ENCODE assay signal across 19 cellular contexts in genomic region chr6:22334778-22335177, GRCh38. TPM values are rescaled to one million over a fixed set of nuclear protein-coding genes. Genes with fewer than 3 reads are reported as not detected.
A peak's percentile ranks its signal among the peaks of the same experiment; 100 is the strongest.
DNase-seq lines count a peak whose midpoint lies in the region; ATAC-seq and TF ChIP-seq lines count a peak whose summit lies in the region.
"Had no signal": no experiment of that assay in that cellular context is flagged by ENCODE, and none has a peak within 500 bp of the region (broad histone marks: within the 10 kb centered on the region; RNA-seq: fewer than 3 reads in every experiment).

No MANE protein-coding gene starts in this region.

- H2AK9ac ChIP-seq in IMR-90 (replicated peaks; ENCODE audit: low read depth, low read length, poor library complexity), result no peak overlapping the region

- H3K4me3 ChIP-seq in SK-N-SH (ENCODE audit: low read depth in 2 of 2, low read length in 1 of 2) (no peak overlapping the region), IMR-90 (ENCODE audit: insufficient read depth, low read depth, low read length) (no peak overlapping the region), SJSA1 (no peak overlapping the region)
- H3K4me3 ChIP-seq: BLaER1 treated with 17β-estradiol and CSF1 and Interleukin-3, amounts not matched to agents 10 nM and 100 nM; MG63; PC-9 had no signal

- no peaks in the 10 kb centered on the region for H3K27me3 ChIP-seq in SK-N-SH (ENCODE audit: insufficient read depth)
- H3K27me3 ChIP-seq in IMR-90 (ENCODE audit: control insufficient read depth, insufficient read depth, low read length), result no peaks in the 10 kb centered on the region
- H3K27me3 ChIP-seq in SJSA1 (replicated peaks), result no peaks in the 10 kb centered on the region
- H3K27me3 ChIP-seq: BLaER1 treated with 17β-estradiol and CSF1 and Interleukin-3, amounts not matched to agents 10 nM and 100 nM; MG63 had no signal

- dilution Hi-C loops in IMR-90 (cut with HindIII; ENCODE audit: low sequenced_read_pairs, unreplicated experiment), result no loop called here

- peak overlapping the region; percentile 33; the same call in 1 of the 2 replicates for H3K56ac ChIP-seq in IMR-90 (ENCODE audit: extremely low read depth, insufficient read depth, low read length)

- peak overlapping the region; percentile 72; the same call in 1 of the 2 replicates for H4K5ac ChIP-seq in IMR-90 (ENCODE audit: low read depth, low read length)

- H3K9me3 ChIP-seq in SK-N-SH, result no peaks in the 10 kb centered on the region
- no peaks in the 10 kb centered on the region for H3K9me3 ChIP-seq in IMR-90 (ENCODE audit: control insufficient read depth, insufficient read depth, low read length)
- no peaks in the 10 kb centered on the region for H3K9me3 ChIP-seq in SJSA1 (replicated peaks)
- H3K9me3 ChIP-seq: MG63 had no signal

- peak overlapping the region; percentile 77 for H2BK5ac ChIP-seq in IMR-90 (ENCODE audit: low read depth, low read length, poor library complexity, severe bottlenecking)

- no peak overlapping the region for H3K4me2 ChIP-seq in SK-N-SH
- peak overlapping the region; percentile 42; the same call in 1 of the 2 replicates for H3K4me2 ChIP-seq in IMR-90 (ENCODE audit: low read depth, low read length)
- H3K4me2 ChIP-seq: BLaER1 treated with 17β-estradiol and CSF1 and Interleukin-3, amounts not matched to agents 10 nM and 100 nM; KMS-11; PC-9 had no signal

- no peak overlapping the region for H3K9ac ChIP-seq in SK-N-SH
- no peak overlapping the region for H3K9ac ChIP-seq in IMR-90 (ENCODE audit: low read depth, low read length)
- H3K9ac ChIP-seq: BLaER1 treated with 17β-estradiol and CSF1 and Interleukin-3, amounts not matched to agents 10 nM and 100 nM; KMS-11 had no signal

- peaks cover 3% of the 10 kb centered on the region for H3K9me1 ChIP-seq in IMR-90 (ENCODE audit: insufficient read depth, low read length)

- H3K23ac ChIP-seq in IMR-90 (ENCODE audit: low read depth, low read length), result no peak overlapping the region

- TF ChIP-seq RAD21 in SK-N-SH (IDR thresholded peaks at IDR 0.05; ENCODE audit: low read length) (no peak), IMR-90 (IDR thresholded peaks at IDR 0.05; ENCODE audit: low read length) (no peak)

- H3K14ac ChIP-seq in IMR-90 (replicated peaks; ENCODE audit: low read depth, low read length), result peak overlapping the region; percentile 72; the same call in 1 of the 2 replicates

- H3F3A ChIP-seq in SK-N-SH (replicated peaks; ENCODE audit: insufficient read depth), result peaks cover 7% of the 10 kb centered on the region

- TF ChIP-seq CTCF in SK-N-SH (IDR thresholded peaks at IDR 0.05), result no peak
- no peak for TF ChIP-seq CTCF in IMR-90 (conservative IDR thresholded peaks at IDR 0.05; ENCODE audit: low read depth, low read length)

- H2AK5ac ChIP-seq in IMR-90 (ENCODE audit: low read depth, low read length), result no peak overlapping the region

- intact Hi-C loops in IMR-90 (cut with micrococcal nuclease), result loop anchor here (10.0 kb wide), 1 partner anchor 1110 kb away; no protein-coding TSS in a partner anchor

- DNase-seq in SK-N-SH (no peak), IMR-90 (no peak), SJSA1 (ENCODE audit: low read depth in 1 of 2, low spot score in 2 of 2) (no peak), iPS-NIHi7 (ENCODE audit: extremely low spot score) (no peak), NCI-H1105 treated with DMSO at 0.1 percent for 48 hours (lab: John Stamatoyannopoulos, UW) (no peak)
- DNase-seq: MG63, NCI-H1092, NCI-H2081 treated with DMSO at 0.1 percent for 48 hours, NCI-H2227 treated with DMSO at 0.1 percent for 48 hours, NCI-H526, PC-9 had no signal

- peak overlapping the region; percentile 91 for H2BK120ac ChIP-seq in IMR-90 (ENCODE audit: low read depth, low read length)

- H2BK20ac ChIP-seq in IMR-90 (ENCODE audit: low read depth, low read length), result peak overlapping the region; percentile 74; the same call in 1 of the 2 replicates

- no peaks in the 10 kb centered on the region for H4K20me1 ChIP-seq in SK-N-SH (ENCODE audit: insufficient read depth)
- H4K20me1 ChIP-seq in IMR-90 (ENCODE audit: insufficient read depth, low read length), result no peaks in the 10 kb centered on the region
- H4K20me1 ChIP-seq: BLaER1 treated with 17β-estradiol and CSF1 and Interleukin-3, amounts not matched to agents 10 nM and 100 nM had no signal

- H3K9me2 ChIP-seq in SK-N-SH, result no peaks in the 10 kb centered on the region

- TF ChIP-seq POLR2A in IMR-90 (IDR thresholded peaks at IDR 0.05; ENCODE audit: low read depth, low read length), result no peak

- in situ Hi-C loops in IMR-90 (cut with MboI; ENCODE audit: low sequenced_read_pairs), result no loop called here

- 79% methylated on average over 2 of the region's 2 CpGs for WGBS in SK-N-SH (ENCODE audit: low lambda C conversion rate)
- no CpG with 5 or more reads among the region's 2 CpGs for whole genome bisulfite sequencing in IMR-90 (ENCODE audit: extremely low coverage in 2 of 2, insufficient read length in 1 of 2), 2 experiments

- CTCF ChIA-PET in SK-N-SH (lab: Yijun Ruan, JAX) (interaction anchor here (1.1 kb wide), 1 partner anchor 14 kb away, joined by 4 read pairs; no protein-coding TSS in a partner anchor), IMR-90 (lab: Yijun Ruan, JAX) (interaction anchor here (1.1 kb wide), 1 partner anchor 11 kb away, joined by 3 read pairs; no protein-coding TSS in a partner anchor)

- H2AFZ ChIP-seq in SK-N-SH (ENCODE audit: low read depth), result peak overlapping the region; percentile 63; the same call in 1 of the 2 replicates
- no peak overlapping the region for H2AFZ ChIP-seq in IMR-90 (replicated peaks; ENCODE audit: low read length, poor library complexity)
- H2AFZ ChIP-seq: PC-9 had no signal

- no TSS peak for BruUV-seq in IMR-90 (replicated peaks; lab: Mats Ljungman, UMichigan)

- POLR2A ChIA-PET in SK-N-SH (lab: Yijun Ruan, JAX), result no interaction called here
- POLR2A ChIA-PET in IMR-90 (lab: Charles Lee; ENCODE audit: unreplicated experiment), result no interaction called here

- H3K4ac ChIP-seq in IMR-90 (ENCODE audit: low read depth, low read length), result peak overlapping the region; percentile 75; the same call in 1 of the 2 replicates

- peak overlapping the region; percentile 78; the same call in 1 of the 2 replicates for H4K91ac ChIP-seq in IMR-90 (ENCODE audit: insufficient read depth, low read depth, low read length)

- H3K4me1 ChIP-seq in SK-N-SH (ENCODE audit: control insufficient read depth in 1 of 2, insufficient read depth in 2 of 2, low read depth in 1 of 2, low read length in 1 of 2) (peaks cover 0 to 3% of the 10 kb centered on the region in 2 experiments; a peak in 2 of 4 replicates), IMR-90 (ENCODE audit: control insufficient read depth, insufficient read depth, low read length) (peaks cover 8% of the 10 kb centered on the region), SJSA1 (replicated peaks) (peaks cover 31% of the 10 kb centered on the region)
- H3K4me1 ChIP-seq: BLaER1 treated with 17β-estradiol and CSF1 and Interleukin-3, amounts not matched to agents 10 nM and 100 nM had no signal

- no peak for TF ChIP-seq EP300 in SK-N-SH (IDR thresholded peaks at IDR 0.05; ENCODE audit: borderline replicate concordance in 1 of 2, low read depth in 1 of 2, low read length in 1 of 2)

- H2BK15ac ChIP-seq in IMR-90 (ENCODE audit: low read depth, low read length), result peak overlapping the region; percentile 64; the same call in 1 of the 3 replicates

- peak overlapping the region; percentile 81 to 94; a peak in 3 of 4 replicates for H4K8ac ChIP-seq in IMR-90 (ENCODE audit: low read depth in 2 of 2, low read length in 2 of 2)

- no peaks in the 10 kb centered on the region for H3K79me1 ChIP-seq in IMR-90 (ENCODE audit: low read depth in 1 of 2, low read length in 2 of 2)

- H3K36me3 ChIP-seq in SK-N-SH (replicated peaks in 1 of 2; ENCODE audit: control insufficient read depth in 1 of 2, insufficient read depth in 2 of 2, low read length in 1 of 2), result no peaks in the 10 kb centered on the region
- H3K36me3 ChIP-seq in IMR-90 (ENCODE audit: control insufficient read depth, insufficient read depth, low read length), result no peaks in the 10 kb centered on the region
- no peaks in the 10 kb centered on the region for H3K36me3 ChIP-seq in SJSA1
- H3K36me3 ChIP-seq: BLaER1 treated with 17β-estradiol and CSF1 and Interleukin-3, amounts not matched to agents 10 nM and 100 nM; MG63 had no signal

- peak overlapping the region; percentile 90; the same call in 1 of the 2 replicates for H3K18ac ChIP-seq in IMR-90 (ENCODE audit: low read depth, low read length)

- no peak for ATAC-seq in SK-N-SH treated with all-trans-retinoic acid at 6 μM for 48 hours
- peak; percentile 13; the same call in 1 of the 2 replicates for ATAC-seq in IMR-90 (ENCODE audit: low read depth)
- no peak for ATAC-seq in GM19035 (IDR thresholded peaks at IDR 0.05; ENCODE audit: unreplicated experiment)
- no peak for ATAC-seq in HG03469 (IDR thresholded peaks at IDR 0.05; ENCODE audit: unreplicated experiment)

- H3K27ac ChIP-seq in SK-N-SH (ENCODE audit: low read depth in 2 of 2, low read length in 1 of 2) (no peak overlapping the region), IMR-90 (ENCODE audit: insufficient read depth, low read length) (no peak overlapping the region), SJSA1 (peak overlapping the region; percentile 58)
- H3K27ac ChIP-seq: BLaER1 treated with 17β-estradiol and CSF1 and Interleukin-3, amounts not matched to agents 10 nM and 100 nM; KMS-11; PC-9 had no signal

- no peaks in the 10 kb centered on the region for H3K79me2 ChIP-seq in SK-N-SH (ENCODE audit: insufficient read depth)

TF ChIP-seq in SK-N-SH, 30 proteins besides CTCF, POLR2A, EP300 and RAD21 (continues in another document):
- TF ChIP-seq SMC3 (IDR thresholded peaks at IDR 0.05; ENCODE audit: low read depth, low read length), result no peak
- TF ChIP-seq FOXJ3 (CRISPR knock-in tag; IDR thresholded peaks at IDR 0.05), result no peak

TF ChIP-seq in SK-N-SH treated with all-trans-retinoic acid at 6 μM for 48 hours, 23 proteins besides CTCF, POLR2A, EP300 and RAD21 (continues in another document):
- TF ChIP-seq ZC3H10 (CRISPR knock-in tag; IDR thresholded peaks at IDR 0.05), result no peak

TF ChIP-seq in IMR-90, 13 proteins besides CTCF, POLR2A, EP300 and RAD21:
- no peak for TF ChIP-seq RFX5 (IDR thresholded peaks at IDR 0.05; ENCODE audit: low read depth, low read length)
- no peak for TF ChIP-seq SMC3 (IDR thresholded peaks at IDR 0.05; ENCODE audit: low read depth, low read length)

RNA-seq across cellular contexts. Expression of gene PRL, which starts 37.9 kb away (rescaled TPM):
- not detected in 2 replicates for polyA plus RNA-seq in SK-N-SH (2012; rRNA removed)
- polyA plus RNA-seq in SK-N-SH (2012; cell fraction: cytosol; rRNA removed), result not detected in 2 replicates
- polyA plus RNA-seq in SK-N-SH (2012; cell fraction: nucleus; rRNA removed), result not detected in 2 replicates
- total RNA-seq in IMR-90 (2012; rRNA removed), result not detected in 2 replicates
- not detected in 2 replicates for polyA plus RNA-seq in IMR-90 (2012; rRNA removed)
- not detected in 2 replicates for polyA plus RNA-seq in IMR-90 (2012; cell fraction: cytosol; rRNA removed)
- polyA plus RNA-seq in IMR-90 (2012; cell fraction: nucleus; rRNA removed; ENCODE audit: low replicate concordance), result not detected in 2 replicates
- total RNA-seq in SJSA1 (2014; rRNA removed; shearing (Covaris generic)), result not detected in 2 replicates
- total RNA-seq: A172, H1, PC-9, SK-MEL-5 had no signal
- polyA plus RNA-seq: H1 had no signal
